ENCODE assay signal across 19 cellular contexts in the genomic region with DNA sequence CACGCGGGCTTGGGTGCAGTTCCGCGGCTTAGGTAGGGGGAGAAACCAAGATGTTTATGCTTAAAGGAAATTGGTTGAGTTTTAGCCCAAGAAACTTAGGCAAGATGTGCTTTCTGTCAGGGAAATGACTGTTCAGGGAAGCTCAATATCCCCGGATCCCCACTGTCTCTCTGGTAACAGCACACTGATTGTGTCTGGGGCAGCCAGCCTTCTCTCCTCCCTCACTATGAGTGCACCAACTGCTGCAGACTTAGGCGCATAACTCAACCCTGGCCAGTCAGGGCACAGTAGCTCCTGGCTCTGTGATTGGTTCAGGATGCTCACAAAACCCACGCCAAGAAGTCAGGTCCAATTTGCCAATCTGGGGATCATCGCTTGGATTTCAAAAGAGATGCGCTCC. TPM values are rescaled to one million over a fixed set of nuclear protein-coding genes. Genes with fewer than 3 reads are reported as not detected.
DNase-seq lines count a peak whose midpoint lies in the region; ATAC-seq, FAIRE-seq and TF ChIP-seq lines count a peak whose summit lies in the region.
"Had no signal": no experiment of that assay in that cellular context is flagged by ENCODE, and none has a peak within 500 bp of the region (broad histone marks: within the 10 kb centered on the region; RNA-seq: fewer than 3 reads in every experiment).

No MANE protein-coding gene starts in this region.

- TF ChIP-seq EP300 in H1 (IDR thresholded peaks at IDR 0.05; ENCODE audit: borderline replicate concordance in 1 of 2, low read depth in 2 of 2, low read length in 2 of 2), result no peak

- H3K4me2 ChIP-seq in H9 (ENCODE audit: insufficient read depth, insufficient read length, low read length) (peak overlapping the region; percentile 4), H1 (ENCODE audit: insufficient read depth in 1 of 2, low read depth in 2 of 2, low read length in 2 of 2) (peak overlapping the region; percentile 54 to 65), neural progenitor cell (no peak overlapping the region)

- H3K9me3 ChIP-seq in H9 (ENCODE audit: control insufficient read depth, low read depth, low read length) (no peaks in the 10 kb centered on the region), H1 (ENCODE audit: insufficient read depth in 2 of 2, low read depth in 1 of 2, low read length in 1 of 2) (no peaks in the 10 kb centered on the region), iPS-18a (ENCODE audit: control insufficient read depth, low read depth, low read length) (no peaks in the 10 kb centered on the region), neural progenitor cell (ENCODE audit: low read depth) (no peaks in the 10 kb centered on the region)
- H3K9me3 ChIP-seq: BE2C had no signal

- H3K9ac ChIP-seq in H9 (ENCODE audit: extremely low read depth, insufficient read length, low read length), result no peak overlapping the region
- H3K9ac ChIP-seq in H1 (replicated peaks in 1 of 4; ENCODE audit: extremely low read depth in 1 of 4, low read depth in 3 of 4, low read length in 3 of 4), result no peak overlapping the region
- peak overlapping the region; percentile 8 for H3K9ac ChIP-seq in iPS-18a (ENCODE audit: low read length)
- H3K9ac ChIP-seq in neural progenitor cell, result no peak overlapping the region

- peaks cover 25% of the 10 kb centered on the region for H3K27me3 Mint-ChIP-seq in H9 (ENCODE audit: low read depth)
- peaks cover 4% of the 10 kb centered on the region for H3K27me3 Mint-ChIP-seq in neural progenitor cell (ENCODE audit: insufficient read depth, low read depth)
- H3K27me3 Mint-ChIP-seq in activated naive CD8-positive, alpha-beta T cell treated with anti-CD3 and anti-CD28 coated beads, Interleukin-2, amount 50 U/mL, for 24 hours, result peaks cover 4% of the 10 kb centered on the region

- no peak overlapping the region for H4K5ac ChIP-seq in H9 (ENCODE audit: insufficient read length, low read depth, low read length)
- H4K5ac ChIP-seq in H1 (ENCODE audit: insufficient read length, low read depth, low read length), result no peak overlapping the region

- TF ChIP-seq RAD21 in H1 (IDR thresholded peaks at IDR 0.05 in 1 of 2, conservative IDR thresholded peaks at IDR 0.05 in 1 of 2; ENCODE audit: low read depth in 2 of 2, low read length in 2 of 2), result no peak; a peak in 1 of 4 replicates

- H2AFZ ChIP-seq in H9 (ENCODE audit: low read length), result no peak overlapping the region
- peak overlapping the region; percentile 66; the same call in 1 of the 2 replicates for H2AFZ ChIP-seq in H1 (ENCODE audit: low read length)
- H2AFZ ChIP-seq in neural progenitor cell (replicated peaks), result peak overlapping the region; percentile 67

- H4K91ac ChIP-seq in H9 (ENCODE audit: insufficient read length, low read depth, low read length) (no peak overlapping the region), H1 (replicated peaks; ENCODE audit: insufficient read length, low read length) (no peak overlapping the region)

- FAIRE-seq in H1 (lab: Jason Lieb, UNC), result no peak
- FAIRE-seq: A204.1, D721Med, GM12892, HTR-8/SVneo, K562 had no signal

- H3K4me1 Mint-ChIP-seq in H9, result peaks cover 46 to 51% of the 10 kb centered on the region in 2 experiments
- H3K4me1 Mint-ChIP-seq in neural progenitor cell, result no peaks in the 10 kb centered on the region
- H3K4me1 Mint-ChIP-seq in activated naive CD8-positive, alpha-beta T cell treated with anti-CD3 and anti-CD28 coated beads, Interleukin-2, amount 50 U/mL, for 24 hours, result no peaks in the 10 kb centered on the region
- H3K4me1 Mint-ChIP-seq: CD14-positive monocyte had no signal

- no peaks in the 10 kb centered on the region; a peak in 2 of 5 replicates for H3K9me3 Mint-ChIP-seq in H9
- H3K9me3 Mint-ChIP-seq in neural progenitor cell, result no peaks in the 10 kb centered on the region
- H3K9me3 Mint-ChIP-seq in activated naive CD8-positive, alpha-beta T cell treated with anti-CD3 and anti-CD28 coated beads, Interleukin-2, amount 50 U/mL, for 24 hours, result no peaks in the 10 kb centered on the region
- H3K9me3 Mint-ChIP-seq: CD8-positive, alpha-beta T cell had no signal

- H3K23me2 ChIP-seq in H9 (ENCODE audit: insufficient read length, low read depth, low read length, poor library complexity, severe bottlenecking) (no peaks in the 10 kb centered on the region), H1 (ENCODE audit: low read depth, low read length) (peaks cover 4% of the 10 kb centered on the region; the same call in 1 of the 2 replicates)

- H3K23ac ChIP-seq in H9 (ENCODE audit: insufficient read length, low read depth, low read length) (no peak overlapping the region), H1 (ENCODE audit: insufficient read length) (no peak overlapping the region)

- no peaks in the 10 kb centered on the region for H3F3A ChIP-seq in neural progenitor cell (ENCODE audit: low read depth)

- POLR2A ChIA-PET in H1 (lab: Charles Lee; ENCODE audit: partially characterized antibody), result interaction anchor here (0.7 to 1.7 kb wide), 2 partner anchors 14 to 42 kb away, joined by 3 to 5 read pairs; partner anchors contain the start of gene CACNA2D3

- H3K27me3 ChIP-seq in H9 (ENCODE audit: insufficient read depth, low read length) (no peaks in the 10 kb centered on the region), H1 (replicated peaks in 1 of 4; ENCODE audit: control insufficient read depth in 3 of 4, extremely low read depth in 1 of 4, insufficient read depth in 3 of 4, low read length in 3 of 4) (peaks cover 0 to 2% (median 0%) of the 10 kb centered on the region in 4 experiments; a peak in 3 of 7 replicates), iPS-18a (ENCODE audit: control insufficient read depth, insufficient read depth, low read length) (no peaks in the 10 kb centered on the region), neural progenitor cell (no peaks in the 10 kb centered on the region)
- H3K27me3 ChIP-seq: BE2C had no signal

- no peak overlapping the region for H2AK5ac ChIP-seq in H9 (ENCODE audit: insufficient read length, low read length)
- H2AK5ac ChIP-seq in H1 (ENCODE audit: low read depth, low read length), result 0 out of 2 replicates have a peak overlapping the region, but pooled peaks have one; percentile 30

- H3T11ph ChIP-seq in H9 (ENCODE audit: low read length), result no peak overlapping the region

- H3K36me3 Mint-ChIP-seq in H9 (ENCODE audit: insufficient read depth in 1 of 3, low read depth in 3 of 3) (no peaks in the 10 kb centered on the region; a peak in 1 of 7 replicates), neural progenitor cell (no peaks in the 10 kb centered on the region)
- no peaks in the 10 kb centered on the region for H3K36me3 Mint-ChIP-seq in activated naive CD8-positive, alpha-beta T cell treated with anti-CD3 and anti-CD28 coated beads, Interleukin-2, amount 50 U/mL, for 24 hours (ENCODE audit: low read depth)
- H3K36me3 Mint-ChIP-seq: CD14-positive monocyte; CD8-positive, alpha-beta T cell had no signal

- no peaks in the 10 kb centered on the region for H3K79me2 ChIP-seq in H9 (ENCODE audit: insufficient read depth, low read length)
- no peaks in the 10 kb centered on the region for H3K79me2 ChIP-seq in H1 (ENCODE audit: control insufficient read depth in 1 of 2, insufficient read depth in 2 of 2, low read length in 2 of 2)
- H3K79me2 ChIP-seq in neural progenitor cell (ENCODE audit: low read depth), result no peaks in the 10 kb centered on the region

- DNase-seq in H9, result peak; percentile 41
- DNase-seq in H1 (ENCODE audit: low read depth in 1 of 2, low spot score in 2 of 2), result no peak
- DNase-seq in neural progenitor cell (ENCODE audit: low spot score), result no peak
- DNase-seq in activated naive CD8-positive, alpha-beta T cell treated with anti-CD3 and anti-CD28 coated beads, Interleukin-2, amount 50 U/mL, for 24 hours, result no peak
- DNase-seq: BE2C; CD8-positive, alpha-beta T cell; COR-L47; DMS153; DND-41; GDM1 had no signal

- H3K36me3 ChIP-seq in H1 (ENCODE audit: control insufficient read depth in 2 of 4, insufficient read depth in 4 of 4, low read length in 3 of 4) (no peaks in the 10 kb centered on the region), iPS-18a (ENCODE audit: control insufficient read depth, low read depth, low read length) (no peaks in the 10 kb centered on the region), neural progenitor cell (no peaks in the 10 kb centered on the region)
- H3K36me3 ChIP-seq: BE2C had no signal

- H2BK12ac ChIP-seq in H9 (ENCODE audit: insufficient read length, low read depth, low read length) (no peak overlapping the region), H1 (ENCODE audit: low read depth, low read length) (peak overlapping the region; percentile 62; the same call in 1 of the 2 replicates)

- H2BK5ac ChIP-seq in H9 (ENCODE audit: insufficient read length, low read length), result no peak overlapping the region
- peak overlapping the region; percentile 67; the same call in 1 of the 2 replicates for H2BK5ac ChIP-seq in H1 (ENCODE audit: low read depth, low read length)

- H3K56ac ChIP-seq in H9 (ENCODE audit: insufficient read length, low read depth, low read length), result no peak overlapping the region
- no peak overlapping the region for H3K56ac ChIP-seq in H1 (replicated peaks; ENCODE audit: insufficient read length, low read depth, low read length)

- no peak overlapping the region for H2BK120ac ChIP-seq in H9 (ENCODE audit: low read depth, low read length, poor library complexity, severe bottlenecking)
- peak overlapping the region; percentile 21 for H2BK120ac ChIP-seq in H1 (replicated peaks; ENCODE audit: low read depth, low read length)

- H3K4me3 ChIP-seq in H1 (ENCODE audit: extremely low read depth in 1 of 4, insufficient read depth in 2 of 4, low read depth in 3 of 4, low read length in 4 of 4) (peak overlapping the region in 3 of 4 experiments; percentile 7 to 37 (median 25); a peak in 4 of 8 replicates), iPS-18a (ENCODE audit: low read length) (peak overlapping the region; percentile 36), neural progenitor cell (no peak overlapping the region)
- H3K4me3 ChIP-seq: K562 had no signal

- no peak for TF ChIP-seq CTCF in H9 (conservative IDR thresholded peaks at IDR 0.05)
- TF ChIP-seq CTCF in H1 (IDR thresholded peaks at IDR 0.05; ENCODE audit: control extremely low read depth in 1 of 3, insufficient read depth in 1 of 3, low read depth in 1 of 3, low read length in 3 of 3), result no peak
- TF ChIP-seq CTCF in neural progenitor cell (IDR thresholded peaks at IDR 0.05), result no peak

- CTCF ChIA-PET in H1 (lab: Charles Lee; ENCODE audit: partially characterized antibody), result interaction anchor here (0.8 to 1.5 kb wide), 4 partner anchors 8 to 39 kb away, joined by 3 to 5 read pairs (median 4); no protein-coding TSS in a partner anchor

- ATAC-seq in activated naive CD8-positive, alpha-beta T cell treated with anti-CD3 and anti-CD28 coated beads, Interleukin-2, amount 50 U/mL, for 24 hours, result no peak
- ATAC-seq in GM18511 (IDR thresholded peaks at IDR 0.05; ENCODE audit: unreplicated experiment), result no peak
- ATAC-seq in HG03045 (IDR thresholded peaks at IDR 0.05; ENCODE audit: unreplicated experiment), result no peak
- ATAC-seq: CD8-positive, alpha-beta T cell; K562 had no signal

- H3K4me3 Mint-ChIP-seq in H9 (peak overlapping the region; percentile 19 to 21; a peak in 1 of 5 replicates), neural progenitor cell (no peak overlapping the region)
- H3K4me3 Mint-ChIP-seq in activated naive CD8-positive, alpha-beta T cell treated with anti-CD3 and anti-CD28 coated beads, Interleukin-2, amount 50 U/mL, for 24 hours, result no peak overlapping the region
- H3K4me3 Mint-ChIP-seq: CD8-positive, alpha-beta T cell had no signal

- H3K18ac ChIP-seq in H9 (ENCODE audit: insufficient read length, low read depth, low read length), result no peak overlapping the region
- H3K18ac ChIP-seq in H1 (ENCODE audit: extremely low read depth, low read length), result peak overlapping the region; percentile 21

- no peak for TF ChIP-seq POLR2A in H1 (IDR thresholded peaks at IDR 0.05; ENCODE audit: control extremely low read depth in 1 of 2, low read depth in 2 of 2, low read length in 2 of 2)

- H3K27ac ChIP-seq in H9 (ENCODE audit: insufficient read length, low read depth, low read length), result no peak overlapping the region
- H3K27ac ChIP-seq in H1 (ENCODE audit: low read depth, low read length), result no peak overlapping the region
- no peak overlapping the region for H3K27ac ChIP-seq in iPS-18a (ENCODE audit: low read length)
- H3K27ac ChIP-seq in neural progenitor cell, result no peak overlapping the region

- H2BK15ac ChIP-seq in H9 (ENCODE audit: low read depth, low read length) (no peak overlapping the region), H1 (ENCODE audit: low read length) (no peak overlapping the region)

- peaks cover 8% of the 10 kb centered on the region; the same call in 1 of the 2 replicates for H3K4me1 ChIP-seq in H9 (ENCODE audit: insufficient read depth, low read length)
- peaks cover 2 to 18% (median 11%) of the 10 kb centered on the region in 4 experiments; a peak in 5 of 7 replicates for H3K4me1 ChIP-seq in H1 (replicated peaks in 1 of 4; ENCODE audit: control insufficient read depth in 3 of 4, insufficient read depth in 4 of 4, low read length in 3 of 4)
- H3K4me1 ChIP-seq in iPS-18a (ENCODE audit: control insufficient read depth, low read depth, low read length), result peaks cover 26% of the 10 kb centered on the region
- peaks cover 4% of the 10 kb centered on the region for H3K4me1 ChIP-seq in neural progenitor cell
- H3K4me1 ChIP-seq: BE2C had no signal

- H3K14ac ChIP-seq in H9 (ENCODE audit: insufficient read depth, low read length), result no peak overlapping the region
- no peak overlapping the region for H3K14ac ChIP-seq in H1 (ENCODE audit: insufficient read length)

- H2BK20ac ChIP-seq in H9 (ENCODE audit: low read depth, low read length, poor library complexity, severe bottlenecking), result no peak overlapping the region
- H2BK20ac ChIP-seq in H1 (ENCODE audit: low read length), result peak overlapping the region; percentile 64

- no peak overlapping the region for H4K8ac ChIP-seq in H9 (replicated peaks; ENCODE audit: insufficient read length, low read depth, low read length)
- H4K8ac ChIP-seq in H1 (ENCODE audit: extremely low read depth, insufficient read depth, low read length), result no peak overlapping the region

- H3K79me1 ChIP-seq in H9 (ENCODE audit: insufficient read depth, low read depth, low read length, poor library complexity, severe bottlenecking) (no peaks in the 10 kb centered on the region), H1 (ENCODE audit: low read depth, low read length) (no peaks in the 10 kb centered on the region)

- H3K4ac ChIP-seq in H9 (ENCODE audit: low read depth, low read length) (no peak overlapping the region), H1 (replicated peaks; ENCODE audit: insufficient read length, low read depth, low read length) (no peak overlapping the region)

- H4K20me1 ChIP-seq in H9 (ENCODE audit: control insufficient read depth, insufficient read depth, insufficient read length) (no peaks in the 10 kb centered on the region), H1 (replicated peaks in 1 of 2; ENCODE audit: control insufficient read depth in 1 of 2, insufficient read depth in 2 of 2, low read length in 2 of 2) (no peaks in the 10 kb centered on the region), neural progenitor cell (ENCODE audit: low read depth) (no peaks in the 10 kb centered on the region)

- no CpG with 5 or more reads among the region's 9 CpGs for WGBS in H9 (ENCODE audit: extremely low coverage, insufficient read length, low lambda C conversion rate)
- 49% methylated on average over 9 of the region's 9 CpGs; no CpG with 5 or more reads in 1 of the 2 experiments for WGBS in H1 (ENCODE audit: extremely low coverage in 1 of 2, insufficient coverage in 1 of 2, insufficient read length in 1 of 2, insufficient replicate concordance in 2 of 2, low coverage in 1 of 2, low lambda C conversion rate in 2 of 2, missing lambda C conversion rate in 1 of 2), 2 experiments

- H3K27ac Mint-ChIP-seq in H9 (peak overlapping the region in 2 of 3 experiments; percentile 14 to 73; a peak in 2 of 7 replicates), neural progenitor cell (no peak overlapping the region)
- no peak overlapping the region for H3K27ac Mint-ChIP-seq in activated naive CD8-positive, alpha-beta T cell treated with anti-CD3 and anti-CD28 coated beads, Interleukin-2, amount 50 U/mL, for 24 hours
- H3K27ac Mint-ChIP-seq: CD14-positive monocyte; CD8-positive, alpha-beta T cell had no signal

RNA-seq across cellular contexts. Expression of gene CACNA2D3, which starts 42.6 kb away (rescaled TPM):
- total RNA-seq in H9 (2021), result 3.0 and 3.2 TPM in 2 replicates
- total RNA-seq in H1 (2021; fragmentation: NEBNext Ultra II Directional; extraction: Animal tissue kit (Norgen Biotek cat#: 25700)), result 1.8 and 2.2 TPM in 2 replicates
- polyA plus RNA-seq in H1 (2011; rRNA removed), result 0.78 and 1.5 TPM in 2 replicates
- polyA plus RNA-seq in H1 (2011; cell fraction: cytosol; rRNA removed), result 1.4 TPM
- polyA plus RNA-seq in H1 (2011; cell fraction: nucleus; rRNA removed), result 5.2 TPM
- 0.99 to 2.0 TPM (median 1.7 TPM) in 4 replicates for polyA plus RNA-seq in H1 (2012, experiment 1 of 2)
- 0.20 TPM for polyA plus RNA-seq in H1 (2012, experiment 2 of 2)
- 1.3 TPM for polyA plus RNA-seq in H1 (2013, experiment 1 of 2)
- 1.0 TPM for polyA plus RNA-seq in H1 (2013, experiment 2 of 2)
- 3.7 and 4.1 TPM in 2 replicates for polyA minus RNA-seq in H1 (2011; rRNA and poly(A)+ RNA removed)
- 0.81 TPM for polyA minus RNA-seq in H1 (2011; cell fraction: cytosol; rRNA and poly(A)+ RNA removed)
- 13.5 TPM for polyA minus RNA-seq in H1 (2011; cell fraction: nucleus; rRNA and poly(A)+ RNA removed)
- total RNA-seq in neural progenitor cell (ENCODE audit: low replicate concordance), result 0.43 TPM in 1 of 2 replicates, not detected in the other
- total RNA-seq: CD8-positive, alpha-beta T cell; K562 had no signal

Comparison
In these comparisons a context has a peak if more than half of its experiments do, and no peak if none do; other contexts are left out.
1. H3K27ac Mint-ChIP-seq: peak in H9 (2 of 3); none in neural progenitor cell (single experiment) and activated naive CD8-positive, alpha-beta T cell treated with anti-CD3 and anti-CD28 coated beads, Interleukin-2, amount 50 U/mL, for 24 hours (single experiment).
2. H3K4me3 Mint-ChIP-seq: peak in H9 (2 of 2); none in neural progenitor cell (single experiment) and activated naive CD8-positive, alpha-beta T cell treated with anti-CD3 and anti-CD28 coated beads, Interleukin-2, amount 50 U/mL, for 24 hours (single experiment).